ENCODE assay signal across 23 cellular contexts in the genomic region with DNA sequence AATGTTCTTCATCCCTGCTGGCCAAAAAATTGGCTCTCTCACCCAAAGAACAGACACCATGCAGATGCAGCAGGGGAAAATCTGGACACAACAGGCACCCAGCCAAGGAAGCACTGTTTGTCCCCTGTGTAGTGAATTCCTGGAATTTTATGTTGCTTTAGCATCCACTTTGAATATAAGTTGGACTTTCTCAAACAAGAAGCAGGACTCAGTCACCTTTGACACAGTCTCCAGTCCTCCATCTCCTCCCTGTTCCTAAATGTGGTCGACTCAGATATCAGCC. TPM values are rescaled to one million over a fixed set of nuclear protein-coding genes. Genes with fewer than 3 reads are reported as not detected.
DNase-seq lines count a peak whose midpoint lies in the region; ATAC-seq and TF ChIP-seq lines count a peak whose summit lies in the region.
"Had no signal": no experiment of that assay in that cellular context is flagged by ENCODE, and none has a peak within 500 bp of the region (broad histone marks: within the 10 kb centered on the region; RNA-seq: fewer than 3 reads in every experiment).

No MANE protein-coding gene starts in this region.

- H3K27me3 Mint-ChIP-seq in activated naive CD4-positive, alpha-beta T cell treated with anti-CD3 and anti-CD28 coated beads, Interleukin-2, amount 50 U/mL, for 24 hours: no peaks in the 10 kb centered on the region
- no peaks in the 10 kb centered on the region for H3K27me3 Mint-ChIP-seq in activated CD8-positive, alpha-beta T cell treated with anti-CD3 and anti-CD28 coated beads, Interleukin-2, amount 10 ng/mL, durations not matched to agents 7 days and 5 days (ENCODE audit: low read depth)
- H3K27me3 Mint-ChIP-seq: stimulated activated naive B cell treated with anti-CD40 and anti-IgM and Interleukin-4, amounts not matched to agents 10 μg/mL and 1 μg/mL and 100 μg/mL, for 72 hours had no signal

- peak overlapping the region; percentile 29 to 73 (median 61) for H3K27ac ChIP-seq in thyroid gland
- no peak overlapping the region for H3K27ac ChIP-seq in stomach
- H3K27ac ChIP-seq: gastrocnemius medialis, right atrium auricular region, upper lobe of right lung had no signal

- 40 to 45% methylated on average over 1 of the region's 1 CpG for WGBS in thyroid gland, 2 donors
- WGBS in stomach, 5 donors: 76 to 93% (median 80%) methylated on average over 1 of the region's 1 CpG

- POLR2A ChIA-PET in activated CD8-positive, alpha-beta T cell treated with anti-CD3 and anti-CD28 coated beads, Interleukin-2, amount 10 ng/mL, durations not matched to agents 7 days and 5 days (lab: Charles Lee): no interaction called here

- H3K4me1 ChIP-seq in thyroid gland: peaks cover 4 to 18% of the 10 kb centered on the region in 2 donors
- no peaks in the 10 kb centered on the region for H3K4me1 ChIP-seq in stomach
- H3K4me1 ChIP-seq: gastrocnemius medialis, left lung, right atrium auricular region, upper lobe of right lung had no signal

- peak overlapping the region; percentile 84 for H3K27ac Mint-ChIP-seq in activated naive CD4-positive, alpha-beta T cell treated with anti-CD3 and anti-CD28 coated beads, Interleukin-2, amount 50 U/mL, for 24 hours
- H3K27ac Mint-ChIP-seq in activated CD8-positive, alpha-beta T cell treated with anti-CD3 and anti-CD28 coated beads, Interleukin-2, amount 10 ng/mL, durations not matched to agents 7 days and 5 days: peak overlapping the region; percentile 66
- H3K27ac Mint-ChIP-seq: stimulated activated naive B cell treated with anti-CD40 and anti-IgM and Interleukin-4, amounts not matched to agents 10 μg/mL and 1 μg/mL and 100 μg/mL, for 72 hours had no signal

- intact Hi-C loops in thyroid gland (cut with DNase I): no loop called here
- intact Hi-C loops in stomach (cut with DNase I; ENCODE audit: low total_unique reads): no loop called here

- no peak for TF ChIP-seq CTCF in fibroblast of villous mesenchyme (IDR thresholded peaks at IDR 0.05; ENCODE audit: insufficient read depth, low read depth, low read length)
- no peak for TF ChIP-seq CTCF in thyroid gland (IDR thresholded peaks at IDR 0.05)
- no peak for TF ChIP-seq CTCF in stomach (IDR thresholded peaks at IDR 0.05)

- H3K4me3 ChIP-seq in fibroblast of villous mesenchyme (ENCODE audit: low read depth, low read length) (no peak overlapping the region), thyroid gland (replicated peaks in 1 of 3) (no peak overlapping the region), stomach (no peak overlapping the region)
- H3K4me3 ChIP-seq: gastrocnemius medialis, left lung, mucosa of descending colon, right atrium auricular region, upper lobe of right lung had no signal

- H3K27me3 ChIP-seq in thyroid gland (no peaks in the 10 kb centered on the region), stomach (no peaks in the 10 kb centered on the region)
- H3K27me3 ChIP-seq: gastrocnemius medialis, left lung, right atrium auricular region, upper lobe of right lung had no signal

- no peak for ATAC-seq in activated CD8-positive, alpha-beta T cell treated with anti-CD3 and anti-CD28 coated beads, Interleukin-2, amount 10 ng/mL, durations not matched to agents 7 days and 5 days
- ATAC-seq: gastrocnemius medialis, left lung, mucosa of descending colon, upper lobe of right lung had no signal

- H3K4me3 Mint-ChIP-seq in activated naive CD4-positive, alpha-beta T cell treated with anti-CD3 and anti-CD28 coated beads, Interleukin-2, amount 50 U/mL, for 24 hours: peak overlapping the region; percentile 69
- H3K4me3 Mint-ChIP-seq in activated CD8-positive, alpha-beta T cell treated with anti-CD3 and anti-CD28 coated beads, Interleukin-2, amount 10 ng/mL, durations not matched to agents 7 days and 5 days: no peak overlapping the region
- H3K4me3 Mint-ChIP-seq: H9 had no signal

- TF ChIP-seq EP300 in stomach (IDR thresholded peaks at IDR 0.05): no peak

- DNase-seq in activated naive CD4-positive, alpha-beta T cell (lab: John Stamatoyannopoulos, UW): no peak
- DNase-seq in activated CD8-positive, alpha-beta T cell treated with anti-CD3 and anti-CD28 coated beads, Interleukin-2, amount 10 ng/mL, durations not matched to agents 7 days and 5 days: no peak
- DNase-seq in fibroblast of villous mesenchyme (ENCODE audit: low read depth) (peak; percentile 3), thyroid gland (peak; percentile 80 to 81), stomach (no peak), COLO668 (lab: John Stamatoyannopoulos, UW; ENCODE audit: unreplicated experiment) (no peak), medulla oblongata (ENCODE audit: extremely low spot score) (no peak)
- DNase-seq: activated CD8-positive, alpha-beta memory T cell treated with anti-CD3 and anti-CD28 coated beads for 24 hours; activated effector memory CD4-positive, alpha-beta T cell treated with anti-CD3 and anti-CD28 coated beads, Interleukin-2, amount 50 U/mL, for 16 hours; cortex of kidney; gastrocnemius medialis; H9; left lung; mucosa of descending colon; MV-4-11; NCI-H2029; NCI-H446 treated with DMSO at 0.1 percent for 48 hours; occipital lobe; stimulated activated CD4-positive, alpha-beta T cell treated with anti-CD3 and anti-CD28 coated beads, Interleukin-15, amount 100 ng/mL, for 24 hours; stimulated activated naive B cell treated with anti-CD40 and anti-IgM and Interleukin-4, amounts not matched to agents 10 μg/mL and 1 μg/mL and 100 μg/mL, for 72 hours; upper lobe of right lung had no signal

- H3K36me3 ChIP-seq in thyroid gland: peaks cover 0 to 3% of the 10 kb centered on the region in 2 donors
- H3K36me3 ChIP-seq in stomach: peaks cover 0 to 35% (median 27%) of the 10 kb centered on the region in 4 donors
- H3K36me3 ChIP-seq: upper lobe of right lung had no signal

- peaks cover 17% of the 10 kb centered on the region for H3K36me3 Mint-ChIP-seq in activated naive CD4-positive, alpha-beta T cell treated with anti-CD3 and anti-CD28 coated beads, Interleukin-2, amount 50 U/mL, for 24 hours
- peaks cover 87% of the 10 kb centered on the region for H3K36me3 Mint-ChIP-seq in activated CD8-positive, alpha-beta T cell treated with anti-CD3 and anti-CD28 coated beads, Interleukin-2, amount 10 ng/mL, durations not matched to agents 7 days and 5 days (ENCODE audit: low read depth)

- CTCF ChIA-PET in activated CD8-positive, alpha-beta T cell treated with anti-CD3 and anti-CD28 coated beads, Interleukin-2, amount 10 ng/mL, durations not matched to agents 7 days and 5 days (lab: Charles Lee): interaction anchor here (0.6 kb wide), 1 partner anchor 1158 kb away, joined by 4 read pairs; no protein-coding TSS in a partner anchor

- TF ChIP-seq POLR2A in thyroid gland (IDR thresholded peaks at IDR 0.05): no peak
- no peak for TF ChIP-seq POLR2A in stomach (IDR thresholded peaks at IDR 0.05)

- H3K9me3 ChIP-seq in thyroid gland (no peaks in the 10 kb centered on the region), stomach (peaks cover 0 to 24% (median 3%) of the 10 kb centered on the region in 4 donors)
- H3K9me3 ChIP-seq: gastrocnemius medialis, left lung, mucosa of descending colon, upper lobe of right lung had no signal

- peaks cover 47% of the 10 kb centered on the region for H3K4me1 Mint-ChIP-seq in activated naive CD4-positive, alpha-beta T cell treated with anti-CD3 and anti-CD28 coated beads, Interleukin-2, amount 50 U/mL, for 24 hours
- H3K4me1 Mint-ChIP-seq in activated CD8-positive, alpha-beta T cell treated with anti-CD3 and anti-CD28 coated beads, Interleukin-2, amount 10 ng/mL, durations not matched to agents 7 days and 5 days (ENCODE audit: low read depth): peaks cover 23% of the 10 kb centered on the region

- H3K9me3 Mint-ChIP-seq in activated naive CD4-positive, alpha-beta T cell treated with anti-CD3 and anti-CD28 coated beads, Interleukin-2, amount 50 U/mL, for 24 hours: no peaks in the 10 kb centered on the region
- H3K9me3 Mint-ChIP-seq in activated CD8-positive, alpha-beta T cell treated with anti-CD3 and anti-CD28 coated beads, Interleukin-2, amount 10 ng/mL, durations not matched to agents 7 days and 5 days (ENCODE audit: insufficient read depth): peaks cover 33% of the 10 kb centered on the region

RNA-seq across cellular contexts. Expression of gene ZNF182, which starts 11.8 kb away (rescaled TPM):
- 10 to 100 TPM in 1 of 2 experiments, 1 to 10 TPM in 1; 9.0 to 10.2 TPM for total RNA-seq in activated CD8-positive, alpha-beta T cell treated with anti-CD3 and anti-CD28 coated beads, Interleukin-2, amount 10 ng/mL, durations not matched to agents 7 days and 5 days
- total RNA-seq in fibroblast of villous mesenchyme (3.2 and 4.3 TPM in 2 replicates), thyroid gland (10 to 100 TPM in 2 of 4 donors, 1 to 10 TPM in 2; 6.3 to 13.8 (median 10.0) TPM), stomach (10 to 100 TPM in 2 of 5 donors, 1 to 10 TPM in 3; 1.7 to 23.3 (median 5.7) TPM)
- 1 to 10 TPM; 1.7 to 3.5 (median 2.0) TPM for polyA plus RNA-seq in stomach

RNA-seq across cellular contexts. Expression of gene SPACA5, which starts 14.8 kb away (rescaled TPM):
- not detected for total RNA-seq in activated CD8-positive, alpha-beta T cell treated with anti-CD3 and anti-CD28 coated beads, Interleukin-2, amount 10 ng/mL, durations not matched to agents 7 days and 5 days
- total RNA-seq in fibroblast of villous mesenchyme: not detected in 2 replicates
- not detected for total RNA-seq in thyroid gland
- not detected for total RNA-seq in stomach
- under 1 TPM in 1 of 3 donors, not detected in 2; 0.38 TPM for polyA plus RNA-seq in stomach
- total RNA-seq: gastrocnemius medialis, H9, left lung, mucosa of descending colon, occipital lobe, right atrium auricular region, upper lobe of right lung had no signal

Comparison
In these comparisons a context has a peak if more than half of its experiments do, and no peak if none do; other contexts are left out.
1. DNase-seq: peak in fibroblast of villous mesenchyme (single experiment) and thyroid gland (2 of 2); none in activated naive CD4-positive, alpha-beta T cell (0 of 4), activated CD8-positive, alpha-beta T cell treated with anti-CD3 and anti-CD28 coated beads, Interleukin-2, amount 10 ng/mL, durations not matched to agents 7 days and 5 days (single experiment), stomach (single experiment), COLO668 (single experiment) and medulla oblongata (single experiment).
2. H3K27ac ChIP-seq: peak in thyroid gland (3 of 3); none in stomach (0 of 5).